24 cellular contexts compared by ENCODE assay signal in genomic region chr20:9066196-9066595, GRCh38. TPM values are rescaled to one million over a fixed set of nuclear protein-coding genes. Genes with fewer than 3 reads are reported as not detected.
DNase-seq lines count a peak whose midpoint lies in the region; FAIRE-seq and TF ChIP-seq lines count a peak whose summit lies in the region.
"Had no signal": no experiment of that assay in that cellular context is flagged by ENCODE, and none has a peak within 500 bp of the region (broad histone marks: within the 10 kb centered on the region; RNA-seq: fewer than 3 reads in every experiment).

No MANE protein-coding gene starts in this region.

- no peaks in the 10 kb centered on the region for H3K9me3 ChIP-seq in astrocyte (ENCODE audit: insufficient read depth, low read depth, low read length)
- H3K9me3 ChIP-seq: thyroid gland had no signal

- H3K4me3 ChIP-seq in astrocyte (ENCODE audit: insufficient read depth, low read depth, low read length), result no peak overlapping the region
- H3K4me3 ChIP-seq in kidney epithelial cell (ENCODE audit: low read depth, low read length), result no peak overlapping the region
- H3K4me3 ChIP-seq in lower leg skin (ENCODE audit: low read depth, poor library complexity, severe bottlenecking), result no peak overlapping the region
- H3K4me3 ChIP-seq: thyroid gland had no signal

- no peaks in the 10 kb centered on the region for H3K9me3 Mint-ChIP-seq in astrocyte (ENCODE audit: unreplicated experiment)
- H3K9me3 Mint-ChIP-seq: activated T-helper 2 cell treated with anti-CD3 and anti-CD28 coated beads, Interferon-gamma antibody, Interleukin-2, Interleukin-4, amounts not matched to agents 10 μg/mL and 5 μg/mL and 100 μg/mL, durations not matched to agents 14 hours and 24 hours and 36 hours had no signal

- H3K27ac ChIP-seq in astrocyte (ENCODE audit: low read depth, low read length), result no peak overlapping the region
- H3K27ac ChIP-seq: parathyroid adenoma, thyroid gland had no signal

- no peak for TF ChIP-seq CTCF in astrocyte (IDR thresholded peaks at IDR 0.05; ENCODE audit: insufficient read depth, low read depth, low read length)
- no peak for TF ChIP-seq CTCF in kidney epithelial cell (IDR thresholded peaks at IDR 0.05; ENCODE audit: insufficient read depth, low read length, poor library complexity, severe bottlenecking)
- no peak for TF ChIP-seq CTCF in lower leg skin (IDR thresholded peaks at IDR 0.05)

- 83 to 91% methylated on average over 3 of the region's 3 CpGs for WGBS in lower leg skin, 2 donors

- peaks cover 6% of the 10 kb centered on the region for H3K4me1 ChIP-seq in astrocyte (ENCODE audit: insufficient read depth, low read length)
- H3K4me1 ChIP-seq: parathyroid adenoma had no signal

- peak; percentile 86 for DNase-seq in HK-2 (ENCODE audit: unreplicated experiment)
- DNase-seq in astrocyte (ENCODE audit: low read depth), result no peak
- peak; percentile 77 for DNase-seq in kidney epithelial cell (ENCODE audit: low read depth)
- peak; percentile 72 for DNase-seq in stromal cell of bone marrow (ENCODE audit: low read depth)
- DNase-seq in lower leg skin (ENCODE audit: low spot score in 2 of 2), result no peak
- DNase-seq in stimulated activated naive CD4-positive, alpha-beta T cell treated with Interleukin-2 at 50 U/mL for 16 hours (lab: John Stamatoyannopoulos, UW), result no peak
- no peak for DNase-seq in NOMO-1 treated with dmso at 0.1 percent for 144 hours (lab: John Stamatoyannopoulos, UW; ENCODE audit: unreplicated experiment)
- DNase-seq: activated CD4-positive, alpha-beta T cell treated with anti-CD3 and anti-CD28 coated beads for 48 hours; activated naive CD8-positive, alpha-beta T cell treated with anti-CD3 and anti-CD28 coated beads for 36 hours; AML-193; HCEC 1CT; immature natural killer cell; mammary epithelial cell; NCI-H748 treated with DMSO at 0.1 percent for 48 hours; OCI-M1; stimulated activated CD4-positive, alpha-beta T cell treated with anti-CD3 and anti-CD28 coated beads, Interleukin-1b, Interleukin-23, amount 100 ng/mL, for 48 hours; T-cell; thyroid gland had no signal

- intact Hi-C loops in lower leg skin (cut with DNase I; ENCODE audit: low total_unique reads), result no loop called here

- peaks cover 10% of the 10 kb centered on the region for H3K4me1 Mint-ChIP-seq in astrocyte (ENCODE audit: low read depth, unreplicated experiment)
- H3K4me1 Mint-ChIP-seq: activated naive CD8-positive, alpha-beta T cell treated with anti-CD3 and anti-CD28 coated beads for 36 hours; stimulated activated memory B cell treated with anti-CD40 and anti-IgM and Interleukin-4, amounts not matched to agents 10 μg/mL and 1 μg/mL and 100 μg/mL, for 72 hours had no signal

- H3K9ac ChIP-seq in astrocyte (ENCODE audit: low read length), result no peak overlapping the region
- H3K9ac ChIP-seq: parathyroid adenoma had no signal

- peaks cover 6% of the 10 kb centered on the region for H3K79me2 ChIP-seq in astrocyte (ENCODE audit: insufficient read depth, low read length)
- H3K79me2 ChIP-seq: parathyroid adenoma had no signal

- H3K36me3 ChIP-seq in astrocyte (ENCODE audit: insufficient read depth, low read length), result no peaks in the 10 kb centered on the region
- H3K36me3 ChIP-seq in kidney epithelial cell (ENCODE audit: control insufficient read depth, insufficient read depth, low read length), result no peaks in the 10 kb centered on the region
- H3K36me3 ChIP-seq: thyroid gland had no signal

- H3K27ac Mint-ChIP-seq in astrocyte (ENCODE audit: unreplicated experiment), result peak overlapping the region; percentile 55
- H3K27ac Mint-ChIP-seq: activated naive CD8-positive, alpha-beta T cell treated with anti-CD3 and anti-CD28 coated beads for 36 hours; activated T-helper 2 cell treated with anti-CD3 and anti-CD28 coated beads, Interferon-gamma antibody, Interleukin-2, Interleukin-4, amounts not matched to agents 10 μg/mL and 5 μg/mL and 100 μg/mL, durations not matched to agents 14 hours and 24 hours and 36 hours; immature natural killer cell; stimulated activated memory B cell treated with anti-CD40 and anti-IgM and Interleukin-4, amounts not matched to agents 10 μg/mL and 1 μg/mL and 100 μg/mL, for 72 hours; T-cell had no signal

- H3K27me3 ChIP-seq in astrocyte (ENCODE audit: insufficient read depth, low read length) (no peaks in the 10 kb centered on the region), kidney epithelial cell (ENCODE audit: control insufficient read depth, insufficient read depth, low read length) (no peaks in the 10 kb centered on the region)
- H3K27me3 ChIP-seq: thyroid gland had no signal

- H3K4me3 Mint-ChIP-seq in astrocyte (ENCODE audit: unreplicated experiment), result no peak overlapping the region
- H3K4me3 Mint-ChIP-seq: activated naive CD8-positive, alpha-beta T cell treated with anti-CD3 and anti-CD28 coated beads for 36 hours; immature natural killer cell; stimulated activated memory B cell treated with anti-CD40 and anti-IgM and Interleukin-4, amounts not matched to agents 10 μg/mL and 1 μg/mL and 100 μg/mL, for 72 hours; T-cell had no signal

- H3K4me2 ChIP-seq in astrocyte (ENCODE audit: low read length), result no peak overlapping the region

- no peak for FAIRE-seq in astrocyte (lab: Jason Lieb, UNC)
- FAIRE-seq: colon, HepG2, TTC549 had no signal

- peaks cover 4% of the 10 kb centered on the region for H3K36me3 Mint-ChIP-seq in astrocyte (ENCODE audit: low read depth, unreplicated experiment)
- H3K36me3 Mint-ChIP-seq: activated naive CD8-positive, alpha-beta T cell treated with anti-CD3 and anti-CD28 coated beads for 36 hours; stimulated activated memory B cell treated with anti-CD40 and anti-IgM and Interleukin-4, amounts not matched to agents 10 μg/mL and 1 μg/mL and 100 μg/mL, for 72 hours had no signal

- no peaks in the 10 kb centered on the region for H3K27me3 Mint-ChIP-seq in astrocyte (ENCODE audit: low read depth, unreplicated experiment)

- H4K20me1 ChIP-seq in astrocyte (ENCODE audit: insufficient read depth, low read length), result no peaks in the 10 kb centered on the region

- H2AFZ ChIP-seq in astrocyte (ENCODE audit: low read depth, low read length), result no peak overlapping the region
- H2AFZ ChIP-seq: parathyroid adenoma had no signal

- no peak for TF ChIP-seq POLR2A in lower leg skin (IDR thresholded peaks at IDR 0.05)

RNA-seq across cellular contexts. Expression of gene PLCB4, which starts 2.7 kb away (rescaled TPM):
- total RNA-seq in astrocyte (38.9 and 58.2 TPM in 2 replicates), kidney epithelial cell (7.9 and 19.9 TPM in 2 replicates), lower leg skin (10 to 100 TPM in 1 of 4 donors, 1 to 10 TPM in 3; 2.7 to 11.4 (median 6.5) TPM)
- total RNA-seq: activated naive CD8-positive, alpha-beta T cell treated with anti-CD3 and anti-CD28 coated beads for 36 hours; activated T-helper 2 cell treated with anti-CD3 and anti-CD28 coated beads, Interferon-gamma antibody, Interleukin-2, Interleukin-4, amounts not matched to agents 10 μg/mL and 5 μg/mL and 100 μg/mL, durations not matched to agents 14 hours and 24 hours and 36 hours; HepG2 had no signal

Comparison
In these comparisons a context has a peak if more than half of its experiments do, and no peak if none do; other contexts are left out.
1. DNase-seq: peak in HK-2 (single experiment), kidney epithelial cell (single experiment) and stromal cell of bone marrow (single experiment); none in astrocyte (single experiment), lower leg skin (0 of 2), stimulated activated naive CD4-positive, alpha-beta T cell treated with Interleukin-2 at 50 U/mL for 16 hours (single experiment) and NOMO-1 treated with dmso at 0.1 percent for 144 hours (single experiment).